ENCODE assay signal across 11 cellular contexts in genomic region chr15:20357139-20358065, GRCh38.
DNase-seq lines count a peak whose midpoint lies in the region; ATAC-seq and TF ChIP-seq lines count a peak whose summit lies in the region.
"Had no signal": no experiment of that assay in that cellular context is flagged by ENCODE, and none has a peak within 500 bp of the region (broad histone marks: within the 10 kb centered on the region; RNA-seq: fewer than 3 reads in every experiment).

No MANE protein-coding gene starts in this region.

- BruUV-seq in PC-9 (replicated peaks; lab: Mats Ljungman, UMichigan) = no TSS peak

- ATAC-seq in heart left ventricle = peak; percentile 4 to 25 (median 14)
- no peak for ATAC-seq in GM19351 (IDR thresholded peaks at IDR 0.05; ENCODE audit: unreplicated experiment)

- no peak overlapping the region for H3K4me2 ChIP-seq in PC-9

- 80 to 86% (median 81%) methylated on average over 25 of the region's 25 CpGs for WGBS in heart left ventricle, 4 donors

- H3K36me3 ChIP-seq in H7 (replicated peaks; ENCODE audit: control insufficient read depth, insufficient read depth, low read length) (no peaks in the 10 kb centered on the region), heart left ventricle (no peaks in the 10 kb centered on the region), PC-9 (ENCODE audit: low read depth) (no peaks in the 10 kb centered on the region)

- H2AFZ ChIP-seq in PC-9 = no peak overlapping the region

- H3K79me2 ChIP-seq in PC-9 (ENCODE audit: low read depth) = no peaks in the 10 kb centered on the region

- H3K9me3 ChIP-seq in heart left ventricle = no peaks in the 10 kb centered on the region
- H3K9me3 ChIP-seq in PC-9 (ENCODE audit: insufficient read depth, low read depth) = no peaks in the 10 kb centered on the region

- POLR2A ChIA-PET in PC-9 (lab: Charles Lee; ENCODE audit: unreplicated experiment) = no interaction called here

- no peak for TF ChIP-seq POLR2A in heart left ventricle (IDR thresholded peaks at IDR 0.05)

- intact Hi-C loops in heart left ventricle (cut with DNase I) (loop anchor here in 3 of 10 donors (2.0 to 10.0 kb wide), 3 partner anchors 19 to 1900 kb away; no protein-coding TSS in a partner anchor), posterior cingulate gyrus (cut with DNase I) (no loop called here), PC-9 (cut with micrococcal nuclease; ENCODE audit: unreplicated experiment) (no loop called here)

- no peaks in the 10 kb centered on the region for H4K20me1 ChIP-seq in PC-9 (ENCODE audit: insufficient read depth)

- no peaks in the 10 kb centered on the region for H3K9me2 ChIP-seq in PC-9 (ENCODE audit: insufficient read depth)

- peak; percentile 58 for DNase-seq in GM03348 (ENCODE audit: low spot score)
- peak; percentile 40 for DNase-seq in H7
- peak in 3 of 5 donors; percentile 24 to 68 (median 25) for DNase-seq in heart left ventricle
- peak in 6 of 10 donors; percentile 20 to 93 (median 68) for DNase-seq in posterior cingulate gyrus
- no peak for DNase-seq in AG08396 (ENCODE audit: low spot score)
- DNase-seq in PC-9 = no peak
- DNase-seq: effector CD8-positive, alpha-beta T cell; glutamatergic neuron; NCI-H526 had no signal

- H3F3A ChIP-seq in PC-9 (ENCODE audit: insufficient read depth, low read depth) = no peaks in the 10 kb centered on the region

- H3K4me1 ChIP-seq in heart left ventricle (peaks cover 0 to 3% (median 0%) of the 10 kb centered on the region in 12 donors), PC-9 (replicated peaks; ENCODE audit: insufficient read depth) (no peaks in the 10 kb centered on the region)

- TF ChIP-seq CTCF in heart left ventricle (IDR thresholded peaks at IDR 0.05) (no peak), PC-9 (conservative IDR thresholded peaks at IDR 0.05) (no peak)

- CTCF ChIA-PET in PC-9 (lab: Charles Lee) = no interaction called here

- no peaks in the 10 kb centered on the region for H3K27me3 ChIP-seq in H7 (ENCODE audit: control insufficient read depth, insufficient read depth, low read length)
- H3K27me3 ChIP-seq in heart left ventricle = peaks cover 0 to 56% (median 4%) of the 10 kb centered on the region in 9 donors
- H3K27me3 ChIP-seq in PC-9 (ENCODE audit: insufficient read depth, low read depth) = peaks cover 23% of the 10 kb centered on the region

- no peak overlapping the region for H3K4me3 ChIP-seq in H7 (ENCODE audit: insufficient read depth, low read depth, low read length)
- no peak overlapping the region for H3K4me3 ChIP-seq in heart left ventricle
- no peak overlapping the region for H3K4me3 ChIP-seq in PC-9
- H3K4me3 ChIP-seq: skin epidermis had no signal

- H3K27ac ChIP-seq in heart left ventricle = no peak overlapping the region
- no peak overlapping the region for H3K27ac ChIP-seq in PC-9
- H3K27ac ChIP-seq: skin epidermis had no signal

Comparison
In these comparisons a context has a peak if more than half of its experiments do, and no peak if none do; other contexts are left out.
1. DNase-seq: peak in GM03348 (single experiment), H7 (single experiment), heart left ventricle (3 of 5) and posterior cingulate gyrus (6 of 10); none in AG08396 (single experiment) and PC-9 (0 of 2).